Comparison of ENCODE assay signal across 22 cellular contexts in the genomic region with DNA sequence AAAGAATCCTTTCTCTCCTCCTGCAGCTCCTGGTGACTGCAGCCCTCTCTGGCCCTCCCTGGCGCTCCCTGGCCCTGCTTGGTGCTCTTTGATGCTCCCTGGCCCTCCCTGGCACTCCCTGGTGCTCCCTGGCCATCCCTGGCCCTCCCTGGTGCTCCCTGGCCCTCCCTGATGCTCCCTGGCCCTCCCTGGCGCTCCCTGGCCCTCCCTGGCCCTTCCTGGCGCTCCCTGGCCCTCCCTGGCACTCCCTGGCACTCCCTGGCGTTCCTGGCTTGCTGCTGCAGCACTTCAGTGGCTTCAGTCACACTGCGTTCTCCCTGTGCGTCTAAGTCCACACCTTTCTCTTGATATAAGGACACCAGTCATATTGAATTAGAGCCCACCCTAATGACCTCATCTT. TPM values are rescaled to one million over a fixed set of nuclear protein-coding genes. Genes with fewer than 3 reads are reported as not detected.
DNase-seq lines count a peak whose midpoint lies in the region; ATAC-seq, FAIRE-seq and TF ChIP-seq lines count a peak whose summit lies in the region.
"Had no signal": no experiment of that assay in that cellular context is flagged by ENCODE, and none has a peak within 500 bp of the region (broad histone marks: within the 10 kb centered on the region; RNA-seq: fewer than 3 reads in every experiment).

No MANE protein-coding gene starts in this region.

- TF ChIP-seq RAD21 in HepG2 (CRISPR knock-in tag; IDR thresholded peaks at IDR 0.05): no peak

- DNase-seq in HepG2 (ENCODE audit: low spot score) (no peak), right lobe of liver (no peak), left colon (peak; percentile 36 to 53), progenitor cell of endocrine pancreas (ENCODE audit: low spot score, unreplicated experiment) (no peak), A673 (ENCODE audit: low spot score) (no peak), Kasumi-1 (lab: John Stamatoyannopoulos, UW) (no peak), NCI-H69 (lab: John Stamatoyannopoulos, UW) (no peak)
- DNase-seq: Calu3; CD4-positive, alpha-beta T cell; DMS53; EL; GM23248; KBM-7; NCI-H1417 treated with DMSO at 0.1 percent for 48 hours; NCI-H187 treated with DMSO at 0.1 percent for 48 hours; NCI-H226; NCI-H524; SJCRH30 had no signal

- H3K4me1 Mint-ChIP-seq in progenitor cell of endocrine pancreas (ENCODE audit: low read depth): peaks cover 15% of the 10 kb centered on the region

- no peak overlapping the region for H2AFZ ChIP-seq in HepG2 (ENCODE audit: low read length)
- H2AFZ ChIP-seq: GM23248 had no signal

- no peaks in the 10 kb centered on the region; the same call in 1 of the 2 replicates for H3K9me3 ChIP-seq in HepG2 (ENCODE audit: low read length)
- H3K9me3 ChIP-seq in right lobe of liver: no peaks in the 10 kb centered on the region
- H3K9me3 ChIP-seq in A673 (ENCODE audit: low read depth, low read length, poor library complexity, severe bottlenecking): no peaks in the 10 kb centered on the region
- H3K9me3 ChIP-seq: HAP-1 had no signal

- H3K27ac ChIP-seq in HepG2 (ENCODE audit: extremely low read length, insufficient read depth, low read length): no peak overlapping the region
- H3K27ac ChIP-seq in right lobe of liver: no peak overlapping the region
- no peak overlapping the region for H3K27ac ChIP-seq in A673 (ENCODE audit: low read depth, low read length, poor library complexity, severe bottlenecking)
- H3K27ac ChIP-seq: GM23248, SJCRH30 had no signal

- POLR2A ChIA-PET in HepG2 (lab: Yijun Ruan, JAX) (no interaction called here), A673 (lab: Charles Lee; ENCODE audit: low non-redundant PET) (no interaction called here)

- TF ChIP-seq POLR2A in HepG2 (IDR thresholded peaks at IDR 0.05; ENCODE audit: insufficient read depth in 1 of 2, low read depth in 2 of 2, low read length in 2 of 2): no peak
- TF ChIP-seq POLR2A in right lobe of liver (IDR thresholded peaks at IDR 0.05): no peak

- H3K36me3 ChIP-seq in HepG2 (replicated peaks in 1 of 2; ENCODE audit: control insufficient read depth in 1 of 2, insufficient read depth in 2 of 2, low read length in 2 of 2) (no peaks in the 10 kb centered on the region), right lobe of liver (no peaks in the 10 kb centered on the region), A673 (ENCODE audit: insufficient read depth, low read length, poor library complexity, severe bottlenecking) (no peaks in the 10 kb centered on the region)
- H3K36me3 ChIP-seq: HAP-1, SJCRH30 had no signal

- TF ChIP-seq CTCF in HepG2 (CRISPR knock-in tag; IDR thresholded peaks at IDR 0.05): no peak
- TF ChIP-seq CTCF in right lobe of liver (IDR thresholded peaks at IDR 0.05): no peak
- TF ChIP-seq CTCF in progenitor cell of endocrine pancreas (IDR thresholded peaks at IDR 0.05; ENCODE audit: unreplicated experiment): no peak
- no peak for TF ChIP-seq CTCF in A673 (conservative IDR thresholded peaks at IDR 0.05; ENCODE audit: low read depth, low read length)

- in situ Hi-C loops in HepG2 (cut with HindIII; ENCODE audit: extremely low pct_ligation_motif_present, low pct_unique_long_range_greater_than_20kb): no loop called here

- BruUV-seq in HepG2 (replicated peaks; lab: Mats Ljungman, UMichigan): no TSS peak
- no TSS peak for BruUV-seq in A673 (replicated peaks; lab: Mats Ljungman, UMichigan)

- H4K20me1 ChIP-seq in HepG2 (ENCODE audit: insufficient read depth, low read length): no peaks in the 10 kb centered on the region

- ATAC-seq in HepG2 (no peak), right lobe of liver (no peak), left colon (peak; percentile 70)
- ATAC-seq: GM12878 had no signal

- peaks cover 12% of the 10 kb centered on the region for H3K27me3 Mint-ChIP-seq in progenitor cell of endocrine pancreas

- CTCF ChIA-PET in HepG2 (lab: Yijun Ruan, JAX; ENCODE audit: low intra/inter-chr PET ratio, low total read pairs) (no interaction called here), A673 (lab: Charles Lee) (no interaction called here)

- no peak overlapping the region for H3K4me3 Mint-ChIP-seq in progenitor cell of endocrine pancreas (ENCODE audit: low read depth)
- H3K4me3 Mint-ChIP-seq: CD4-positive, alpha-beta T cell had no signal

- no peak overlapping the region for H3K9ac ChIP-seq in HepG2 (ENCODE audit: insufficient read depth, low read depth, low read length)
- H3K9ac ChIP-seq: GM23248 had no signal

- no peaks in the 10 kb centered on the region for H3K36me3 Mint-ChIP-seq in progenitor cell of endocrine pancreas (ENCODE audit: insufficient read depth)

- H3K79me2 ChIP-seq in HepG2 (ENCODE audit: insufficient read depth, low read length): no peaks in the 10 kb centered on the region

- WGBS in HepG2 (ENCODE audit: low lambda C conversion rate): 31% methylated on average over 6 of the region's 6 CpGs
- 78% methylated on average over 6 of the region's 6 CpGs for WGBS in right lobe of liver (ENCODE audit: insufficient coverage, low coverage, low lambda C conversion rate, missing lambda C conversion rate)

- H3K4me1 ChIP-seq in HepG2 (ENCODE audit: insufficient read depth, low read length) (peaks cover 9% of the 10 kb centered on the region; the same call in 1 of the 2 replicates), right lobe of liver (peaks cover 0 to 5% (median 0%) of the 10 kb centered on the region in 4 donors), A673 (ENCODE audit: insufficient read depth, low read length, poor library complexity, severe bottlenecking) (no peaks in the 10 kb centered on the region)

- no peak overlapping the region for H3K4me2 ChIP-seq in HepG2 (ENCODE audit: low read depth, low read length)

- peaks cover 1% of the 10 kb centered on the region for H3K9me3 Mint-ChIP-seq in progenitor cell of endocrine pancreas (ENCODE audit: low read depth)

- intact Hi-C loops in HepG2 (cut with micrococcal nuclease; ENCODE audit: unreplicated experiment) (no loop called here), right lobe of liver (cut with DNase I) (loop anchor here in 1 of 2 donors (10.0 kb wide), 1 partner anchor 659 kb away; no protein-coding TSS in a partner anchor), left colon (cut with DNase I, micrococcal nuclease) (no loop called here), A673 (cut with micrococcal nuclease; ENCODE audit: unreplicated experiment) (no loop called here)

- H3K4me3 ChIP-seq in HepG2 (replicated peaks in 1 of 3; ENCODE audit: insufficient read depth in 1 of 3, low read depth in 2 of 3, low read length in 3 of 3) (no peak overlapping the region), right lobe of liver (no peak overlapping the region), A673 (ENCODE audit: low read depth, low read length, poor library complexity, severe bottlenecking) (no peak overlapping the region)
- H3K4me3 ChIP-seq: GM12878, GM23248, HAP-1, SJCRH30 had no signal

- peaks cover 0 to 3% of the 10 kb centered on the region in 2 experiments; a peak in 1 of 5 replicates for H3K27me3 ChIP-seq in HepG2 (ENCODE audit: control insufficient read depth in 1 of 2, insufficient read depth in 2 of 2, low read length in 2 of 2)
- no peaks in the 10 kb centered on the region for H3K27me3 ChIP-seq in right lobe of liver
- H3K27me3 ChIP-seq in A673 (replicated peaks; ENCODE audit: insufficient read depth, low read depth, low read length, poor library complexity): peaks cover 3% of the 10 kb centered on the region
- H3K27me3 ChIP-seq: SJCRH30 had no signal

- H3K27ac Mint-ChIP-seq in progenitor cell of endocrine pancreas: peak overlapping the region; percentile 64
- H3K27ac Mint-ChIP-seq: CD4-positive, alpha-beta T cell had no signal

- no peak for FAIRE-seq in HepG2 (lab: Jason Lieb, UNC)
- FAIRE-seq: GM12878, GM19239 had no signal

- TF ChIP-seq EP300 in HepG2 (IDR thresholded peaks at IDR 0.05; ENCODE audit: low read depth in 2 of 2, low read length in 2 of 2) (no peak), HepG2 (CRISPR knock-in tag; IDR thresholded peaks at IDR 0.05; ENCODE audit: borderline replicate concordance) (no peak)

TF ChIP-seq in HepG2, 621 proteins besides CTCF, POLR2A, EP300 and RAD21 (continues in another document):
- TF ChIP-seq HNF1B (CRISPR knock-in tag; IDR thresholded peaks at IDR 0.05): no peak

RNA-seq across cellular contexts. Expression of gene FGFR2, which starts 15.2 kb away (rescaled TPM):
- total RNA-seq in HepG2 (2016; rRNA removed; fragmentation: Illumina TruSeq; extraction: Trizol) (1.4 and 2.6 TPM in 2 replicates), right lobe of liver (10 to 100 TPM; 14.4 to 33.7 (median 23.0) TPM), left colon (10 to 100 TPM; 39.2 to 68.0 TPM), progenitor cell of endocrine pancreas (146 and 149 TPM in 2 replicates), A673 (2021) (0.60 and 1.6 TPM in 2 replicates)
- 1.8 and 2.8 TPM in 2 replicates for total RNA-seq in HepG2 (2016; cell fraction: cytosol; rRNA removed; fragmentation: Illumina TruSeq; extraction: Trizol; ENCODE audit: low read depth)
- 1.8 and 2.2 TPM in 2 replicates for total RNA-seq in HepG2 (2016; cell fraction: insoluble cytoplasmic fraction; rRNA removed; fragmentation: Illumina TruSeq; extraction: Trizol)
- 1.2 and 1.7 TPM in 2 replicates for total RNA-seq in HepG2 (2016; cell fraction: membrane; rRNA removed; fragmentation: Illumina TruSeq; extraction: Trizol)
- total RNA-seq in HepG2 (2016; cell fraction: nucleus; rRNA removed; fragmentation: Illumina TruSeq; extraction: Trizol): 3.3 and 4.2 TPM in 2 replicates
- 1.2 and 1.6 TPM in 2 replicates for polyA plus RNA-seq in HepG2 (2011; rRNA removed)
- 0.82 and 1.0 TPM in 2 replicates for polyA plus RNA-seq in HepG2 (2011; cell fraction: cytosol; rRNA removed)
- polyA plus RNA-seq in HepG2 (2011; cell fraction: nucleus; rRNA removed): 2.9 and 4.4 TPM in 2 replicates
- 0.41 and 1.3 TPM in 2 replicates for polyA plus RNA-seq in HepG2 (2012)
- 0.15 and 0.22 TPM in 2 replicates for polyA plus RNA-seq in HepG2 (2016; cell fraction: cytosol; fragmentation: Illumina TruSeq; extraction: Trizol; ENCODE audit: low read depth)
- polyA plus RNA-seq in HepG2 (2016; cell fraction: insoluble cytoplasmic fraction; fragmentation: Illumina TruSeq; extraction: Trizol; ENCODE audit: low read depth): 1.6 and 1.9 TPM in 2 replicates
- 0.44 and 0.58 TPM in 2 replicates for polyA plus RNA-seq in HepG2 (2016; cell fraction: membrane; fragmentation: Illumina TruSeq; extraction: Trizol; ENCODE audit: low read depth)
- 9.1 and 11.3 TPM in 2 replicates for polyA plus RNA-seq in HepG2 (2016; cell fraction: nucleus; fragmentation: Illumina TruSeq; extraction: Trizol; ENCODE audit: insufficient read depth, low read depth)
- polyA minus RNA-seq in HepG2 (2011; rRNA and poly(A)+ RNA removed; ENCODE audit: low replicate concordance): 0.12 and 1.0 TPM in 2 replicates
- 0.70 and 0.89 TPM in 2 replicates for polyA minus RNA-seq in HepG2 (2011; cell fraction: cytosol; rRNA and poly(A)+ RNA removed)
- polyA minus RNA-seq in HepG2 (2011; cell fraction: nucleus; rRNA and poly(A)+ RNA removed): 1.7 and 2.3 TPM in 2 replicates
- total RNA-seq: A172, GM23248 had no signal

Comparison
In these comparisons a context has a peak if more than half of its experiments do, and no peak if none do; other contexts are left out.
1. DNase-seq: peak in left colon (2 of 2); none in HepG2 (single experiment), right lobe of liver (0 of 3), progenitor cell of endocrine pancreas (single experiment), A673 (single experiment), Kasumi-1 (0 of 2) and NCI-H69 (single experiment).